In the genomic region with DNA sequence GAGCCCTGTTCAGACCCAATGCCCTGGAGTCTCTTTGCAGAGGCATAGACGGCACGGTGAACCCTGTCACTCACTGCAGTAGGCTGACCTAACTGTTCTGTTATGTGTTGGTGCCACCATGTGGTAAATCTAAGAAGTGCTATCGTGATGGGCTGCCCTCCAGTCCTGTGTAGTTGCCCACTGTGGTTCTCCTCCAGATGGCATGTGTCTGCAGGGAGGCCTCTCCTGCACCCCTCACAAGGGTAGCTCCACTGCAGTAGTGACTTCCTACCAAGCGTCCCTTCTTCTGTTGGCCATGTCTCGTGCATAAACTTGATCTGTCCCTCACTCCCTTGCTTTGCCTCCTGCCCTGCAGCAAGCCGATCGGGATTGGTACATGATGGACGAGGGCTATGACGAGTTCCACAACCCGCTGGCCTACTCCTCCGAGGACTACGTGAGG, we compare ENCODE assay signal across 8 cellular contexts. TPM values are rescaled to one million over a fixed set of nuclear protein-coding genes. Genes with fewer than 3 reads are reported as not detected.
DNase-seq lines count a peak whose midpoint lies in the region; ATAC-seq and TF ChIP-seq lines count a peak whose summit lies in the region.

No MANE protein-coding gene starts in this region.

- no peak overlapping the region for H3K4me3 ChIP-seq in fibroblast of the aortic adventitia (ENCODE audit: low read depth, low read length)

- DNase-seq in AG08396 (ENCODE audit: low spot score) = peak; percentile 66
- peak; percentile 16 to 60 for DNase-seq in NCI-H526 (lab: John Stamatoyannopoulos, UW)
- peak; percentile 29 for DNase-seq in activated CD8-positive, alpha-beta memory T cell treated with anti-CD3 and anti-CD28 coated beads, Interleukin-2, amount 50 U/mL, for 4 hours
- peak; percentile 64 for DNase-seq in fibroblast of the aortic adventitia (ENCODE audit: low read depth)
- peak; percentile 8 for DNase-seq in non-pigmented ciliary epithelial cell (ENCODE audit: low read depth)
- DNase-seq in NCI-H128 (lab: John Stamatoyannopoulos, UW; ENCODE audit: unreplicated experiment) = no peak

- ATAC-seq in GM18499 (IDR thresholded peaks at IDR 0.05; ENCODE audit: insufficient read depth, unreplicated experiment) (peak; percentile 62), HG03060 (IDR thresholded peaks at IDR 0.05; ENCODE audit: low read depth, unreplicated experiment) (peak; percentile 89)

- TF ChIP-seq CTCF in fibroblast of the aortic adventitia (IDR thresholded peaks at IDR 0.05; ENCODE audit: insufficient read depth, low read length) = peak; percentile 56

RNA-seq across cellular contexts. Expression of a gene that starts 5.8 kb away (rescaled TPM):
- 39.1 and 158 TPM in 2 replicates for total RNA-seq in fibroblast of the aortic adventitia (ENCODE audit: low replicate concordance)

RNA-seq across cellular contexts. Expression of a gene that starts 6.0 kb away (rescaled TPM):
- 8.1 and 24.8 TPM in 2 replicates for total RNA-seq in fibroblast of the aortic adventitia (ENCODE audit: low replicate concordance)

RNA-seq across cellular contexts. Expression of a gene that starts 36.4 kb away (rescaled TPM):
- total RNA-seq in fibroblast of the aortic adventitia (ENCODE audit: low replicate concordance) = not detected in 2 replicates

RNA-seq across cellular contexts. Expression of a gene that starts 45.1 kb away (rescaled TPM):
- 0.27 TPM in 1 of 2 replicates, not detected in the other for total RNA-seq in fibroblast of the aortic adventitia (ENCODE audit: low replicate concordance)
